1 cellular context compared by ENCODE assay signal in the genomic region with DNA sequence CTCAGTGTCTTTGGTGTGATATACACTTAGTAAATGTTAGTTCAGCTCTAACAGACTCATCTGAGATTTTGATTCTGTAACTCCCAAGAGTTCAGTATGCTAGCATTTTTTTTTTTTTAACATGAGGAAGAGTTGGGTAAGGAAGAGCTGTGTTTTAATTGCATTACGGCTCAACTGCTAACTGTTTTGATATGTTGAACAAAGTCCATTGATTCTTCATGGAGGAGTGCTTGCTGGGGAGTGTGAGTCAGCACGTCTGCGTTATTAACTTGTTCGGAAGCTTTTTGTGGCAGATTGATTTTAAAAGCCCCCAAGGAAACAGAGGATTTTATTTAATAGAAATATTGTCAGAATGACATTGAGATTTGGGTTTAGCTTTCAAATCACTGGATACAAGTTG.
TF ChIP-seq lines count a peak whose summit lies in the region.

No MANE protein-coding gene starts in this region.

TF ChIP-seq in liver, 16 proteins besides CTCF, POLR2A, EP300 and RAD21 (continued from another document):
- TF ChIP-seq, protein P1, sequence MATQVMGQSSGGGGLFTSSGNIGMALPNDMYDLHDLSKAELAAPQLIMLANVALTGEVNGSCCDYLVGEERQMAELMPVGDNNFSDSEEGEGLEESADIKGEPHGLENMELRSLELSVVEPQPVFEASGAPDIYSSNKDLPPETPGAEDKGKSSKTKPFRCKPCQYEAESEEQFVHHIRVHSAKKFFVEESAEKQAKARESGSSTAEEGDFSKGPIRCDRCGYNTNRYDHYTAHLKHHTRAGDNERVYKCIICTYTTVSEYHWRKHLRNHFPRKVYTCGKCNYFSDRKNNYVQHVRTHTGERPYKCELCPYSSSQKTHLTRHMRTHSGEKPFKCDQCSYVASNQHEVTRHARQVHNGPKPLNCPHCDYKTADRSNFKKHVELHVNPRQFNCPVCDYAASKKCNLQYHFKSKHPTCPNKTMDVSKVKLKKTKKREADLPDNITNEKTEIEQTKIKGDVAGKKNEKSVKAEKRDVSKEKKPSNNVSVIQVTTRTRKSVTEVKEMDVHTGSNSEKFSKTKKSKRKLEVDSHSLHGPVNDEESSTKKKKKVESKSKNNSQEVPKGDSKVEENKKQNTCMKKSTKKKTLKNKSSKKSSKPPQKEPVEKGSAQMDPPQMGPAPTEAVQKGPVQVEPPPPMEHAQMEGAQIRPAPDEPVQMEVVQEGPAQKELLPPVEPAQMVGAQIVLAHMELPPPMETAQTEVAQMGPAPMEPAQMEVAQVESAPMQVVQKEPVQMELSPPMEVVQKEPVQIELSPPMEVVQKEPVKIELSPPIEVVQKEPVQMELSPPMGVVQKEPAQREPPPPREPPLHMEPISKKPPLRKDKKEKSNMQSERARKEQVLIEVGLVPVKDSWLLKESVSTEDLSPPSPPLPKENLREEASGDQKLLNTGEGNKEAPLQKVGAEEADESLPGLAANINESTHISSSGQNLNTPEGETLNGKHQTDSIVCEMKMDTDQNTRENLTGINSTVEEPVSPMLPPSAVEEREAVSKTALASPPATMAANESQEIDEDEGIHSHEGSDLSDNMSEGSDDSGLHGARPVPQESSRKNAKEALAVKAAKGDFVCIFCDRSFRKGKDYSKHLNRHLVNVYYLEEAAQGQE (IDR thresholded peaks at IDR 0.05) = no peak
